ENCODE assay signal across 22 cellular contexts in the genomic region with DNA sequence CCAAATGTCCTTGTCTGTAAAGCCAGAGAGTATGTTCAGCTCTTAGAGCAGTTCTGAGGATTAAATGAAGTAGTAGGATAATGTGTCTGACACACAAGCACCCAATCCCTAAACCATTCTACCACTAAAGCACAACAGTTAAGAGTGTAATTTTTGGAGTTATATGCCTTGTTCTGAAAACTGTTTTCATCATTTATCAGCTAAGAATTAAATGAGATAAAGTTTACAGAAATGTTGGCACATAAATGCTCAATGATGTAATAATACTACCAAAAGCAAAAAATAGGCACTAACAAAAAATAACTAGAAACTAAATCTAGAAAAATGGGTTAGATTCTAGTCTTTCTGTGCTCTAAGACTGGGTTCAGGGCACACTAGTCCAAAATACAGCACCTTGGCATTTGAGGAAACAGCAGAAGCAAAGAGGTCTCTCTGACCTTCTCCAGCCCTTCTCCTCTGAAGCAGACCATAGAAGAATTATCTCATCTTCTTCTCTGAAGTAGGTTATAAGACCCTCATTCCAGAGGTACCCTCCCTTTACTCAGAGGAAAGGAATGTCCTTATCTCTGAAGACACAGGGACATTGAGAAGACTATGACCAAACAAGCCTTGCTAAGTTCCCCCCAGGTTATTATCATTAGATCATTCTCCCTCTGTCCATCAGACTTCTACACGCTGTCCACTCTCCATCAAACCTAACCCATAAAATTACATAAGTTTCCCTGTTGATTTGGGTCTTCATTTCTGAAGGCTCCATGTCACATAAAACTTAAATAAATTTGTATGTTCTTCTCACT. TPM values are rescaled to one million over a fixed set of nuclear protein-coding genes. Genes with fewer than 3 reads are reported as not detected.
A peak's percentile ranks its signal among the peaks of the same experiment; 100 is the strongest.
DNase-seq lines count a peak whose midpoint lies in the region; ATAC-seq, FAIRE-seq and TF ChIP-seq lines count a peak whose summit lies in the region.
"Had no signal": no experiment of that assay in that cellular context is flagged by ENCODE, and none has a peak within 500 bp of the region (broad histone marks: within the 10 kb centered on the region; RNA-seq: fewer than 3 reads in every experiment).

No MANE protein-coding gene starts in this region.

- no peak for TF ChIP-seq CTCF in progenitor cell of endocrine pancreas (IDR thresholded peaks at IDR 0.05; ENCODE audit: unreplicated experiment)

- H3K4me3 ChIP-seq in mesodermal cell (ENCODE audit: extremely low read depth, insufficient read depth, low read length, poor library complexity, severe bottlenecking), result no peak overlapping the region
- H3K4me3 ChIP-seq: GM12878, GM23338, SK-N-MC had no signal

- WGBS in mesodermal cell (ENCODE audit: insufficient coverage in 2 of 2), 2 experiments, result 86 to 100% methylated on average over 1 of the region's 1 CpG

- intact Hi-C loops in activated T-helper 1 cell treated with anti-CD3 and anti-CD28 coated beads, Interleukin-12 subunit alpha, Interleukin-12 subunit beta, Interleukin-2, Interleukin-4 antibody, amounts not matched to agents 30 ng/mL and 10 ng/mL and 1 ng/mL, durations not matched to agents 14 hours and 24 hours and 36 hours (cut with micrococcal nuclease), result no loop called here

- H3K9me3 Mint-ChIP-seq in activated T-helper 17 cell treated with anti-CD3 and anti-CD28 coated beads, Interleukin-2, amount 50 U/mL, for 72 hours, result peaks cover 4% of the 10 kb centered on the region
- H3K9me3 Mint-ChIP-seq in progenitor cell of endocrine pancreas (ENCODE audit: low read depth), result no peaks in the 10 kb centered on the region
- H3K9me3 Mint-ChIP-seq in activated CD8-positive, alpha-beta T cell treated with anti-CD3 and anti-CD28 coated beads, Interleukin-2, amount 10 ng/mL, durations not matched to agents 7 days and 5 days (ENCODE audit: insufficient read depth), result no peaks in the 10 kb centered on the region
- peaks cover 3% of the 10 kb centered on the region for H3K9me3 Mint-ChIP-seq in activated T-helper 1 cell treated with anti-CD3 and anti-CD28 coated beads, Interleukin-12 subunit alpha, Interleukin-12 subunit beta, Interleukin-2, Interleukin-4 antibody, amounts not matched to agents 30 ng/mL and 10 ng/mL and 1 ng/mL, durations not matched to agents 14 hours and 24 hours and 36 hours
- H3K9me3 Mint-ChIP-seq: CD4-positive, alpha-beta T cell; GM23338 had no signal

- CTCF ChIA-PET in activated CD8-positive, alpha-beta T cell treated with anti-CD3 and anti-CD28 coated beads, Interleukin-2, amount 10 ng/mL, durations not matched to agents 7 days and 5 days (lab: Charles Lee), result interaction anchor here (1.2 kb wide), 1 partner anchor 103 kb away, joined by 3 read pairs; no protein-coding TSS in a partner anchor

- no peaks in the 10 kb centered on the region for H3K36me3 ChIP-seq in mesodermal cell (ENCODE audit: control insufficient read depth, insufficient read depth, low read length)

- no peaks in the 10 kb centered on the region for H3K9me3 ChIP-seq in mesodermal cell (ENCODE audit: control insufficient read depth, low read length)

- POLR2A ChIA-PET in activated CD8-positive, alpha-beta T cell treated with anti-CD3 and anti-CD28 coated beads, Interleukin-2, amount 10 ng/mL, durations not matched to agents 7 days and 5 days (lab: Charles Lee), result no interaction called here

- peaks cover 23% of the 10 kb centered on the region for H3K4me1 Mint-ChIP-seq in activated T-helper 17 cell treated with anti-CD3 and anti-CD28 coated beads, Interleukin-2, amount 50 U/mL, for 72 hours
- H3K4me1 Mint-ChIP-seq in progenitor cell of endocrine pancreas (ENCODE audit: low read depth), result peaks cover 16% of the 10 kb centered on the region
- H3K4me1 Mint-ChIP-seq in activated CD8-positive, alpha-beta T cell treated with anti-CD3 and anti-CD28 coated beads, Interleukin-2, amount 10 ng/mL, durations not matched to agents 7 days and 5 days (ENCODE audit: low read depth), result peaks cover 4% of the 10 kb centered on the region
- H3K4me1 Mint-ChIP-seq in activated T-helper 1 cell treated with anti-CD3 and anti-CD28 coated beads, Interleukin-12 subunit alpha, Interleukin-12 subunit beta, Interleukin-2, Interleukin-4 antibody, amounts not matched to agents 30 ng/mL and 10 ng/mL and 1 ng/mL, durations not matched to agents 14 hours and 24 hours and 36 hours (ENCODE audit: low read depth), result peaks cover 5% of the 10 kb centered on the region
- H3K4me1 Mint-ChIP-seq: GM23338 had no signal

- no peak overlapping the region for H3K4me3 Mint-ChIP-seq in activated T-helper 17 cell treated with anti-CD3 and anti-CD28 coated beads, Interleukin-2, amount 50 U/mL, for 72 hours
- H3K4me3 Mint-ChIP-seq in progenitor cell of endocrine pancreas (ENCODE audit: low read depth), result no peak overlapping the region
- no peak overlapping the region for H3K4me3 Mint-ChIP-seq in activated CD8-positive, alpha-beta T cell treated with anti-CD3 and anti-CD28 coated beads, Interleukin-2, amount 10 ng/mL, durations not matched to agents 7 days and 5 days
- H3K4me3 Mint-ChIP-seq in activated T-helper 1 cell treated with anti-CD3 and anti-CD28 coated beads, Interleukin-12 subunit alpha, Interleukin-12 subunit beta, Interleukin-2, Interleukin-4 antibody, amounts not matched to agents 30 ng/mL and 10 ng/mL and 1 ng/mL, durations not matched to agents 14 hours and 24 hours and 36 hours, result no peak overlapping the region
- H3K4me3 Mint-ChIP-seq: B cell; CD4-positive, alpha-beta T cell; GM23338 had no signal

- no peak for ATAC-seq in activated T-helper 17 cell treated with anti-CD3 and anti-CD28 coated beads, Interleukin-2, amount 50 U/mL, for 72 hours (replicated peaks)
- ATAC-seq in activated CD8-positive, alpha-beta T cell treated with anti-CD3 and anti-CD28 coated beads, Interleukin-2, amount 10 ng/mL, durations not matched to agents 7 days and 5 days, result no peak
- ATAC-seq: GM12878, GM23338, PC-3 had no signal

- H3K36me3 Mint-ChIP-seq in activated T-helper 17 cell treated with anti-CD3 and anti-CD28 coated beads, Interleukin-2, amount 50 U/mL, for 72 hours (ENCODE audit: low read depth), result peaks cover 5% of the 10 kb centered on the region
- H3K36me3 Mint-ChIP-seq in progenitor cell of endocrine pancreas (ENCODE audit: insufficient read depth), result peaks cover 3% of the 10 kb centered on the region
- H3K36me3 Mint-ChIP-seq in activated CD8-positive, alpha-beta T cell treated with anti-CD3 and anti-CD28 coated beads, Interleukin-2, amount 10 ng/mL, durations not matched to agents 7 days and 5 days (ENCODE audit: low read depth), result no peaks in the 10 kb centered on the region
- no peaks in the 10 kb centered on the region for H3K36me3 Mint-ChIP-seq in activated T-helper 1 cell treated with anti-CD3 and anti-CD28 coated beads, Interleukin-12 subunit alpha, Interleukin-12 subunit beta, Interleukin-2, Interleukin-4 antibody, amounts not matched to agents 30 ng/mL and 10 ng/mL and 1 ng/mL, durations not matched to agents 14 hours and 24 hours and 36 hours (ENCODE audit: low read depth)

- H3K27ac ChIP-seq in mesodermal cell (ENCODE audit: low read depth, low read length, severe bottlenecking), result peak overlapping the region; percentile 24
- H3K27ac ChIP-seq: SK-N-MC had no signal

- no peak for TF ChIP-seq POLR2A in GM12891 (IDR thresholded peaks at IDR 0.05; ENCODE audit: low read depth, low read length)

- H3K27ac Mint-ChIP-seq in activated T-helper 17 cell treated with anti-CD3 and anti-CD28 coated beads, Interleukin-2, amount 50 U/mL, for 72 hours, result peak overlapping the region; percentile 68
- H3K27ac Mint-ChIP-seq in progenitor cell of endocrine pancreas, result no peak overlapping the region
- no peak overlapping the region for H3K27ac Mint-ChIP-seq in activated CD8-positive, alpha-beta T cell treated with anti-CD3 and anti-CD28 coated beads, Interleukin-2, amount 10 ng/mL, durations not matched to agents 7 days and 5 days
- no peak overlapping the region for H3K27ac Mint-ChIP-seq in activated T-helper 1 cell treated with anti-CD3 and anti-CD28 coated beads, Interleukin-12 subunit alpha, Interleukin-12 subunit beta, Interleukin-2, Interleukin-4 antibody, amounts not matched to agents 30 ng/mL and 10 ng/mL and 1 ng/mL, durations not matched to agents 14 hours and 24 hours and 36 hours
- H3K27ac Mint-ChIP-seq: B cell; CD4-positive, alpha-beta T cell; GM23338 had no signal

- H3K27me3 Mint-ChIP-seq in activated T-helper 17 cell treated with anti-CD3 and anti-CD28 coated beads, Interleukin-2, amount 50 U/mL, for 72 hours, result no peaks in the 10 kb centered on the region
- H3K27me3 Mint-ChIP-seq in progenitor cell of endocrine pancreas, result no peaks in the 10 kb centered on the region
- H3K27me3 Mint-ChIP-seq in activated CD8-positive, alpha-beta T cell treated with anti-CD3 and anti-CD28 coated beads, Interleukin-2, amount 10 ng/mL, durations not matched to agents 7 days and 5 days (ENCODE audit: low read depth), result no peaks in the 10 kb centered on the region
- no peaks in the 10 kb centered on the region for H3K27me3 Mint-ChIP-seq in activated T-helper 1 cell treated with anti-CD3 and anti-CD28 coated beads, Interleukin-12 subunit alpha, Interleukin-12 subunit beta, Interleukin-2, Interleukin-4 antibody, amounts not matched to agents 30 ng/mL and 10 ng/mL and 1 ng/mL, durations not matched to agents 14 hours and 24 hours and 36 hours (ENCODE audit: insufficient read depth)
- H3K27me3 Mint-ChIP-seq: B cell; CD4-positive, alpha-beta T cell had no signal

- peaks cover 34% of the 10 kb centered on the region for H3K4me1 ChIP-seq in mesodermal cell (ENCODE audit: control insufficient read depth, insufficient read depth, low read length, poor library complexity, severe bottlenecking)

- DNase-seq in GM12891 (ENCODE audit: insufficient read length, low spot score) (no peak), M059J (ENCODE audit: low read depth) (peak; percentile 5), progenitor cell of endocrine pancreas (ENCODE audit: low spot score, unreplicated experiment) (no peak)
- no peak for DNase-seq in activated CD8-positive, alpha-beta T cell treated with anti-CD3 and anti-CD28 coated beads, Interleukin-2, amount 10 ng/mL, durations not matched to agents 7 days and 5 days
- no peak for DNase-seq in activated T-helper 1 cell treated with anti-CD3 and anti-CD28 coated beads, Interleukin-12 subunit alpha, Interleukin-12 subunit beta, Interleukin-2, Interleukin-4 antibody, amounts not matched to agents 30 ng/mL and 10 ng/mL and 1 ng/mL, durations not matched to agents 14 hours and 24 hours and 36 hours (ENCODE audit: low spot score)
- DNase-seq: Calu3; CD4-positive, alpha-beta T cell; DMS79; Kasumi-1; NCI-H1105; NCI-H1694; NCI-H2227 treated with DMSO at 0.1 percent for 48 hours; NCI-H526 treated with DMSO at 0.1 percent for 48 hours; PC-3 had no signal

- FAIRE-seq in GM12891 (lab: Jason Lieb, UNC), result peak; percentile 13
- FAIRE-seq: G401.6, GM12878, GM18507 had no signal

RNA-seq across cellular contexts. Expression of a gene that starts 20.6 kb away (rescaled TPM):
- 1.0 TPM for polyA plus RNA-seq in GM12891 (2012; ENCODE audit: low read depth, missing spikeins)
- 17.3 and 38.3 TPM in 2 replicates for total RNA-seq in M059J (2014; rRNA removed; shearing (Covaris generic))
- 1 to 10 TPM; 5.2 to 8.2 TPM for total RNA-seq in activated T-helper 17 cell treated with anti-CD3 and anti-CD28 coated beads, Interleukin-2, amount 50 U/mL, for 72 hours
- polyA plus RNA-seq in mesodermal cell (2013, experiment 1 of 2), result 18.3 TPM
- polyA plus RNA-seq in mesodermal cell (2013, experiment 2 of 2), result 19.8 TPM
- 23.7 and 25.1 TPM in 2 replicates for total RNA-seq in progenitor cell of endocrine pancreas
- 1 to 10 TPM; 6.3 to 7.5 TPM for total RNA-seq in activated CD8-positive, alpha-beta T cell treated with anti-CD3 and anti-CD28 coated beads, Interleukin-2, amount 10 ng/mL, durations not matched to agents 7 days and 5 days
- 9.5 and 11.4 TPM in 2 replicates for total RNA-seq in activated T-helper 1 cell treated with anti-CD3 and anti-CD28 coated beads, Interleukin-12 subunit alpha, Interleukin-12 subunit beta, Interleukin-2, Interleukin-4 antibody, amounts not matched to agents 30 ng/mL and 10 ng/mL and 1 ng/mL, durations not matched to agents 14 hours and 24 hours and 36 hours
